ENCODE assay signal across 1 cellular context in the genomic region with DNA sequence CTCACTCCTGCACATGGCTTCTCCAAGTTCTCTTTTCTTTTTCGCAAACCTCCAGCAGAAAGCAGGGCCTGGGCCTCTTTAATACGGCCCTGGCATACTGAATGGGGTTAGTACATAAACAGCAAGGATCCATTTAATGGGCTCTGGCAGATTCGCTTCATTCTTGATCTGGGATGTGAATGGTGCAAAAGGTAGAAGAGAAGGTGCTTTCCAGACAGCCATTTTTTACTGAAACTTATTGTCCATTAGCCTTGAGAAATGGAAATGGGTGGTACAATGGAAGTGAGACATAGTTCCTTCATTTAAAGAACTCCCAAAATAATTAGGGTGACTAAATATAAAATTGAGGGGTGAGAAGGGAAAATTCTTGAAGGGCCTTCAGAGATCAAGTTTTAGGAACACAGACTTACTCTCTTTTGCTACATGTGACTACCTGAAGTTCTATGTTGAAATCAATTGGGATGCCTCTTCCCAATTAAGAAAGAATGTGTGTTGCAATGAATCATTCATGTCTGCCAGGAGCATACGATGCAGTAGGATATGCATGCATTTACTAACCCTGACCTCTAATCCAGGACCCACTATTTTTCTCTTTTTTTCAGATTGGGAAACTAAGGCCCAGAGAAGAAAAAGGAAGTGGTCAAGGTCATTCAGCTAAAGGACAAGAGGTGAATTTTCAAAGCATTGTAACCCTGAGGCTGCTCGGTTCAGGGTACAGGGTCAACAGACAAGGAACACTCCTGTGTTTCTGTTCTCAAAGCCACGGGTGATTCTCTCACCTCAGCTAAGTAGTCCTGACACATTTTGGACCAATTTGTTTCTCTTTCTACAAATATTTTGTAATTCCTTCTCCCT.
A peak's percentile ranks its signal among the peaks of the same experiment; 100 is the strongest.
TF ChIP-seq lines count a peak whose summit lies in the region.

No MANE protein-coding gene starts in this region.

TF ChIP-seq in HepG2, 621 proteins besides CTCF, POLR2A, EP300 and RAD21:
- 0 out of 2 replicates have a peak, but pooled peaks have one; percentile 31 for TF ChIP-seq ZNF670 (CRISPR knock-in tag; IDR thresholded peaks at IDR 0.05; ENCODE audit: borderline replicate concordance)
- TF ChIP-seq RARA (CRISPR knock-in tag; IDR thresholded peaks at IDR 0.05): peak; percentile 59; the same call in 1 of the 2 replicates
- TF ChIP-seq HDAC2 (CRISPR knock-in tag; IDR thresholded peaks at IDR 0.05): 0 out of 2 replicates have a peak, but pooled peaks have one; percentile 21
- no peak for TF ChIP-seq SRSF9 (IDR thresholded peaks at IDR 0.05; ENCODE audit: borderline replicate concordance, insufficient read depth, low read depth, low read length, poor library complexity, severe bottlenecking)
- no peak for TF ChIP-seq SOX6 (IDR thresholded peaks at IDR 0.05)
- TF ChIP-seq SOX6 (CRISPR knock-in tag; IDR thresholded peaks at IDR 0.05): peak; percentile 53
- TF ChIP-seq SIX4 (CRISPR knock-in tag; IDR thresholded peaks at IDR 0.05): no peak
- no peak for TF ChIP-seq ZNF572 (CRISPR knock-in tag; IDR thresholded peaks at IDR 0.05)
- TF ChIP-seq HDAC1 (CRISPR knock-in tag; IDR thresholded peaks at IDR 0.05): 0 out of 2 replicates have a peak, but pooled peaks have one; percentile 20
- no peak for TF ChIP-seq NR2F6 (IDR thresholded peaks at IDR 0.05)
- TF ChIP-seq NR2F6 (CRISPR knock-in tag; IDR thresholded peaks at IDR 0.05): 0 out of 2 replicates have a peak, but pooled peaks have one; percentile 29
- TF ChIP-seq, protein P1, sequence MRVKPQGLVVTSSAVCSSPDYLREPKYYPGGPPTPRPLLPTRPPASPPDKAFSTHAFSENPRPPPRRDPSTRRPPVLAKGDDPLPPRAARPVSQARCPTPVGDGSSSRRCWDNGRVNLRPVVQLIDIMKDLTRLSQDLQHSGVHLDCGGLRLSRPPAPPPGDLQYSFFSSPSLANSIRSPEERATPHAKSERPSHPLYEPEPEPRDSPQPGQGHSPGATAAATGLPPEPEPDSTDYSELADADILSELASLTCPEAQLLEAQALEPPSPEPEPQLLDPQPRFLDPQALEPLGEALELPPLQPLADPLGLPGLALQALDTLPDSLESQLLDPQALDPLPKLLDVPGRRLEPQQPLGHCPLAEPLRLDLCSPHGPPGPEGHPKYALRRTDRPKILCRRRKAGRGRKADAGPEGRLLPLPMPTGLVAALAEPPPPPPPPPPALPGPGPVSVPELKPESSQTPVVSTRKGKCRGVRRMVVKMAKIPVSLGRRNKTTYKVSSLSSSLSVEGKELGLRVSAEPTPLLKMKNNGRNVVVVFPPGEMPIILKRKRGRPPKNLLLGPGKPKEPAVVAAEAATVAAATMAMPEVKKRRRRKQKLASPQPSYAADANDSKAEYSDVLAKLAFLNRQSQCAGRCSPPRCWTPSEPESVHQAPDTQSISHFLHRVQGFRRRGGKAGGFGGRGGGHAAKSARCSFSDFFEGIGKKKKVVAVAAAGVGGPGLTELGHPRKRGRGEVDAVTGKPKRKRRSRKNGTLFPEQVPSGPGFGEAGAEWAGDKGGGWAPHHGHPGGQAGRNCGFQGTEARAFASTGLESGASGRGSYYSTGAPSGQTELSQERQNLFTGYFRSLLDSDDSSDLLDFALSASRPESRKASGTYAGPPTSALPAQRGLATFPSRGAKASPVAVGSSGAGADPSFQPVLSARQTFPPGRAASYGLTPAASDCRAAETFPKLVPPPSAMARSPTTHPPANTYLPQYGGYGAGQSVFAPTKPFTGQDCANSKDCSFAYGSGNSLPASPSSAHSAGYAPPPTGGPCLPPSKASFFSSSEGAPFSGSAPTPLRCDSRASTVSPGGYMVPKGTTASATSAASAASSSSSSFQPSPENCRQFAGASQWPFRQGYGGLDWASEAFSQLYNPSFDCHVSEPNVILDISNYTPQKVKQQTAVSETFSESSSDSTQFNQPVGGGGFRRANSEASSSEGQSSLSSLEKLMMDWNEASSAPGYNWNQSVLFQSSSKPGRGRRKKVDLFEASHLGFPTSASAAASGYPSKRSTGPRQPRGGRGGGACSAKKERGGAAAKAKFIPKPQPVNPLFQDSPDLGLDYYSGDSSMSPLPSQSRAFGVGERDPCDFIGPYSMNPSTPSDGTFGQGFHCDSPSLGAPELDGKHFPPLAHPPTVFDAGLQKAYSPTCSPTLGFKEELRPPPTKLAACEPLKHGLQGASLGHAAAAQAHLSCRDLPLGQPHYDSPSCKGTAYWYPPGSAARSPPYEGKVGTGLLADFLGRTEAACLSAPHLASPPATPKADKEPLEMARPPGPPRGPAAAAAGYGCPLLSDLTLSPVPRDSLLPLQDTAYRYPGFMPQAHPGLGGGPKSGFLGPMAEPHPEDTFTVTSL (CRISPR knock-in tag; IDR thresholded peaks at IDR 0.05; ENCODE audit: borderline replicate concordance): peak; percentile 30; the same call in 1 of the 2 replicates
- TF ChIP-seq ELF3 (CRISPR knock-in tag; IDR thresholded peaks at IDR 0.05): 0 out of 2 replicates have a peak, but pooled peaks have one; percentile 20
- 0 out of 2 replicates have a peak, but pooled peaks have one; percentile 23 for TF ChIP-seq CEBPG (CRISPR knock-in tag; IDR thresholded peaks at IDR 0.05)
- no peak for TF ChIP-seq JDP2 (CRISPR knock-in tag; IDR thresholded peaks at IDR 0.05; ENCODE audit: borderline replicate concordance)
- peak; percentile 67; the same call in 1 of the 2 replicates for TF ChIP-seq ESRRA (CRISPR knock-in tag; IDR thresholded peaks at IDR 0.05; ENCODE audit: low read depth)
- no peak for TF ChIP-seq ZNF143 (CRISPR knock-in tag; IDR thresholded peaks at IDR 0.05)
- peak; percentile 57 for TF ChIP-seq GATAD2A (CRISPR knock-in tag; IDR thresholded peaks at IDR 0.05)
- TF ChIP-seq SCMH1 (CRISPR knock-in tag; IDR thresholded peaks at IDR 0.05; ENCODE audit: borderline replicate concordance): no peak
- TF ChIP-seq, protein P2, sequence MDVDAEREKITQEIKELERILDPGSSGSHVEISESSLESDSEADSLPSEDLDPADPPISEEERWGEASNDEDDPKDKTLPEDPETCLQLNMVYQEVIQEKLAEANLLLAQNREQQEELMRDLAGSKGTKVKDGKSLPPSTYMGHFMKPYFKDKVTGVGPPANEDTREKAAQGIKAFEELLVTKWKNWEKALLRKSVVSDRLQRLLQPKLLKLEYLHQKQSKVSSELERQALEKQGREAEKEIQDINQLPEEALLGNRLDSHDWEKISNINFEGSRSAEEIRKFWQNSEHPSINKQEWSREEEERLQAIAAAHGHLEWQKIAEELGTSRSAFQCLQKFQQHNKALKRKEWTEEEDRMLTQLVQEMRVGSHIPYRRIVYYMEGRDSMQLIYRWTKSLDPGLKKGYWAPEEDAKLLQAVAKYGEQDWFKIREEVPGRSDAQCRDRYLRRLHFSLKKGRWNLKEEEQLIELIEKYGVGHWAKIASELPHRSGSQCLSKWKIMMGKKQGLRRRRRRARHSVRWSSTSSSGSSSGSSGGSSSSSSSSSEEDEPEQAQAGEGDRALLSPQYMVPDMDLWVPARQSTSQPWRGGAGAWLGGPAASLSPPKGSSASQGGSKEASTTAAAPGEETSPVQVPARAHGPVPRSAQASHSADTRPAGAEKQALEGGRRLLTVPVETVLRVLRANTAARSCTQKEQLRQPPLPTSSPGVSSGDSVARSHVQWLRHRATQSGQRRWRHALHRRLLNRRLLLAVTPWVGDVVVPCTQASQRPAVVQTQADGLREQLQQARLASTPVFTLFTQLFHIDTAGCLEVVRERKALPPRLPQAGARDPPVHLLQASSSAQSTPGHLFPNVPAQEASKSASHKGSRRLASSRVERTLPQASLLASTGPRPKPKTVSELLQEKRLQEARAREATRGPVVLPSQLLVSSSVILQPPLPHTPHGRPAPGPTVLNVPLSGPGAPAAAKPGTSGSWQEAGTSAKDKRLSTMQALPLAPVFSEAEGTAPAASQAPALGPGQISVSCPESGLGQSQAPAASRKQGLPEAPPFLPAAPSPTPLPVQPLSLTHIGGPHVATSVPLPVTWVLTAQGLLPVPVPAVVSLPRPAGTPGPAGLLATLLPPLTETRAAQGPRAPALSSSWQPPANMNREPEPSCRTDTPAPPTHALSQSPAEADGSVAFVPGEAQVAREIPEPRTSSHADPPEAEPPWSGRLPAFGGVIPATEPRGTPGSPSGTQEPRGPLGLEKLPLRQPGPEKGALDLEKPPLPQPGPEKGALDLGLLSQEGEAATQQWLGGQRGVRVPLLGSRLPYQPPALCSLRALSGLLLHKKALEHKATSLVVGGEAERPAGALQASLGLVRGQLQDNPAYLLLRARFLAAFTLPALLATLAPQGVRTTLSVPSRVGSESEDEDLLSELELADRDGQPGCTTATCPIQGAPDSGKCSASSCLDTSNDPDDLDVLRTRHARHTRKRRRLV (CRISPR knock-in tag; IDR thresholded peaks at IDR 0.05): 0 out of 2 replicates have a peak, but pooled peaks have one; percentile 58
- no peak for TF ChIP-seq SMAD3 (CRISPR knock-in tag; IDR thresholded peaks at IDR 0.05)
- 0 out of 2 replicates have a peak, but pooled peaks have one; percentile 5 for TF ChIP-seq STAG1 (CRISPR knock-in tag; IDR thresholded peaks at IDR 0.05)
- no peak for TF ChIP-seq ZNF644 (CRISPR knock-in tag; IDR thresholded peaks at IDR 0.05; ENCODE audit: low read depth)
- TF ChIP-seq HNF4A (CRISPR knock-in tag; IDR thresholded peaks at IDR 0.05): peak; percentile 66
- TF ChIP-seq, protein P3, sequence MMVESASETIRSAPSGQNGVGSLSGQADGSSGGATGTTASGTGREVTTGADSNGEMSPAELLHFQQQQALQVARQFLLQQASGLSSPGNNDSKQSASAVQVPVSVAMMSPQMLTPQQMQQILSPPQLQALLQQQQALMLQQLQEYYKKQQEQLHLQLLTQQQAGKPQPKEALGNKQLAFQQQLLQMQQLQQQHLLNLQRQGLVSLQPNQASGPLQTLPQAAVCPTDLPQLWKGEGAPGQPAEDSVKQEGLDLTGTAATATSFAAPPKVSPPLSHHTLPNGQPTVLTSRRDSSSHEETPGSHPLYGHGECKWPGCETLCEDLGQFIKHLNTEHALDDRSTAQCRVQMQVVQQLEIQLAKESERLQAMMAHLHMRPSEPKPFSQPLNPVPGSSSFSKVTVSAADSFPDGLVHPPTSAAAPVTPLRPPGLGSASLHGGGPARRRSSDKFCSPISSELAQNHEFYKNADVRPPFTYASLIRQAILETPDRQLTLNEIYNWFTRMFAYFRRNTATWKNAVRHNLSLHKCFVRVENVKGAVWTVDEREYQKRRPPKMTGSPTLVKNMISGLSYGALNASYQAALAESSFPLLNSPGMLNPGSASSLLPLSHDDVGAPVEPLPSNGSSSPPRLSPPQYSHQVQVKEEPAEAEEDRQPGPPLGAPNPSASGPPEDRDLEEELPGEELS (CRISPR knock-in tag; IDR thresholded peaks at IDR 0.05): peak; percentile 29; the same call in 1 of the 2 replicates
- TF ChIP-seq SOX13 (IDR thresholded peaks at IDR 0.05): no peak
- TF ChIP-seq SOX13 (CRISPR knock-in tag; conservative IDR thresholded peaks at IDR 0.05 in 1 of 2, IDR thresholded peaks at IDR 0.05 in 1 of 2): 0 out of 4 replicates have a peak, but pooled peaks of 1 of the 2 experiments have one; percentile 29
- TF ChIP-seq, protein P4, sequence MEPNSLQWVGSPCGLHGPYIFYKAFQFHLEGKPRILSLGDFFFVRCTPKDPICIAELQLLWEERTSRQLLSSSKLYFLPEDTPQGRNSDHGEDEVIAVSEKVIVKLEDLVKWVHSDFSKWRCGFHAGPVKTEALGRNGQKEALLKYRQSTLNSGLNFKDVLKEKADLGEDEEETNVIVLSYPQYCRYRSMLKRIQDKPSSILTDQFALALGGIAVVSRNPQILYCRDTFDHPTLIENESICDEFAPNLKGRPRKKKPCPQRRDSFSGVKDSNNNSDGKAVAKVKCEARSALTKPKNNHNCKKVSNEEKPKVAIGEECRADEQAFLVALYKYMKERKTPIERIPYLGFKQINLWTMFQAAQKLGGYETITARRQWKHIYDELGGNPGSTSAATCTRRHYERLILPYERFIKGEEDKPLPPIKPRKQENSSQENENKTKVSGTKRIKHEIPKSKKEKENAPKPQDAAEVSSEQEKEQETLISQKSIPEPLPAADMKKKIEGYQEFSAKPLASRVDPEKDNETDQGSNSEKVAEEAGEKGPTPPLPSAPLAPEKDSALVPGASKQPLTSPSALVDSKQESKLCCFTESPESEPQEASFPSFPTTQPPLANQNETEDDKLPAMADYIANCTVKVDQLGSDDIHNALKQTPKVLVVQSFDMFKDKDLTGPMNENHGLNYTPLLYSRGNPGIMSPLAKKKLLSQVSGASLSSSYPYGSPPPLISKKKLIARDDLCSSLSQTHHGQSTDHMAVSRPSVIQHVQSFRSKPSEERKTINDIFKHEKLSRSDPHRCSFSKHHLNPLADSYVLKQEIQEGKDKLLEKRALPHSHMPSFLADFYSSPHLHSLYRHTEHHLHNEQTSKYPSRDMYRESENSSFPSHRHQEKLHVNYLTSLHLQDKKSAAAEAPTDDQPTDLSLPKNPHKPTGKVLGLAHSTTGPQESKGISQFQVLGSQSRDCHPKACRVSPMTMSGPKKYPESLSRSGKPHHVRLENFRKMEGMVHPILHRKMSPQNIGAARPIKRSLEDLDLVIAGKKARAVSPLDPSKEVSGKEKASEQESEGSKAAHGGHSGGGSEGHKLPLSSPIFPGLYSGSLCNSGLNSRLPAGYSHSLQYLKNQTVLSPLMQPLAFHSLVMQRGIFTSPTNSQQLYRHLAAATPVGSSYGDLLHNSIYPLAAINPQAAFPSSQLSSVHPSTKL (CRISPR knock-in tag; IDR thresholded peaks at IDR 0.05): peak; percentile 41; the same call in 1 of the 2 replicates
- no peak for TF ChIP-seq ZNF850 (CRISPR knock-in tag; conservative IDR thresholded peaks at IDR 0.05)
- TF ChIP-seq, protein P5, sequence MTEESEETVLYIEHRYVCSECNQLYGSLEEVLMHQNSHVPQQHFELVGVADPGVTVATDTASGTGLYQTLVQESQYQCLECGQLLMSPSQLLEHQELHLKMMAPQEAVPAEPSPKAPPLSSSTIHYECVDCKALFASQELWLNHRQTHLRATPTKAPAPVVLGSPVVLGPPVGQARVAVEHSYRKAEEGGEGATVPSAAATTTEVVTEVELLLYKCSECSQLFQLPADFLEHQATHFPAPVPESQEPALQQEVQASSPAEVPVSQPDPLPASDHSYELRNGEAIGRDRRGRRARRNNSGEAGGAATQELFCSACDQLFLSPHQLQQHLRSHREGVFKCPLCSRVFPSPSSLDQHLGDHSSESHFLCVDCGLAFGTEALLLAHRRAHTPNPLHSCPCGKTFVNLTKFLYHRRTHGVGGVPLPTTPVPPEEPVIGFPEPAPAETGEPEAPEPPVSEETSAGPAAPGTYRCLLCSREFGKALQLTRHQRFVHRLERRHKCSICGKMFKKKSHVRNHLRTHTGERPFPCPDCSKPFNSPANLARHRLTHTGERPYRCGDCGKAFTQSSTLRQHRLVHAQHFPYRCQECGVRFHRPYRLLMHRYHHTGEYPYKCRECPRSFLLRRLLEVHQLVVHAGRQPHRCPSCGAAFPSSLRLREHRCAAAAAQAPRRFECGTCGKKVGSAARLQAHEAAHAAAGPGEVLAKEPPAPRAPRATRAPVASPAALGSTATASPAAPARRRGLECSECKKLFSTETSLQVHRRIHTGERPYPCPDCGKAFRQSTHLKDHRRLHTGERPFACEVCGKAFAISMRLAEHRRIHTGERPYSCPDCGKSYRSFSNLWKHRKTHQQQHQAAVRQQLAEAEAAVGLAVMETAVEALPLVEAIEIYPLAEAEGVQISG (CRISPR knock-in tag; IDR thresholded peaks at IDR 0.05): no peak
- TF ChIP-seq NCOA2 (CRISPR knock-in tag; IDR thresholded peaks at IDR 0.05): peak; percentile 54; the same call in 1 of the 2 replicates
TF ChIP-seq in HepG2: peak in this region for 18.
